6 cellular contexts compared by ENCODE assay signal in genomic region chr7:154512121-154512621, GRCh38.
"Had no signal": no experiment of that assay in that cellular context is flagged by ENCODE, and none has a peak within 500 bp of the region (broad histone marks: within the 10 kb centered on the region; RNA-seq: fewer than 3 reads in every experiment).

No MANE protein-coding gene starts in this region.

- H3K4me3 Mint-ChIP-seq: IgD-negative memory B cell had no signal

- H3K36me3 Mint-ChIP-seq: IgD-negative memory B cell had no signal

- DNase-seq: IMR-90, KBM-7 had no signal

- ATAC-seq: K562 had no signal

- H3K27ac Mint-ChIP-seq: IgD-negative memory B cell had no signal

- H3K27ac ChIP-seq: HL-60 had no signal

- H3K4me1 Mint-ChIP-seq: IgD-negative memory B cell had no signal

- FAIRE-seq: HTR-8/SVneo, K562 had no signal

- H3K27me3 Mint-ChIP-seq: IgD-negative memory B cell had no signal

- H3K4me3 ChIP-seq: K562 had no signal
